ENCODE assay signal across 1 cellular context in the genomic region with DNA sequence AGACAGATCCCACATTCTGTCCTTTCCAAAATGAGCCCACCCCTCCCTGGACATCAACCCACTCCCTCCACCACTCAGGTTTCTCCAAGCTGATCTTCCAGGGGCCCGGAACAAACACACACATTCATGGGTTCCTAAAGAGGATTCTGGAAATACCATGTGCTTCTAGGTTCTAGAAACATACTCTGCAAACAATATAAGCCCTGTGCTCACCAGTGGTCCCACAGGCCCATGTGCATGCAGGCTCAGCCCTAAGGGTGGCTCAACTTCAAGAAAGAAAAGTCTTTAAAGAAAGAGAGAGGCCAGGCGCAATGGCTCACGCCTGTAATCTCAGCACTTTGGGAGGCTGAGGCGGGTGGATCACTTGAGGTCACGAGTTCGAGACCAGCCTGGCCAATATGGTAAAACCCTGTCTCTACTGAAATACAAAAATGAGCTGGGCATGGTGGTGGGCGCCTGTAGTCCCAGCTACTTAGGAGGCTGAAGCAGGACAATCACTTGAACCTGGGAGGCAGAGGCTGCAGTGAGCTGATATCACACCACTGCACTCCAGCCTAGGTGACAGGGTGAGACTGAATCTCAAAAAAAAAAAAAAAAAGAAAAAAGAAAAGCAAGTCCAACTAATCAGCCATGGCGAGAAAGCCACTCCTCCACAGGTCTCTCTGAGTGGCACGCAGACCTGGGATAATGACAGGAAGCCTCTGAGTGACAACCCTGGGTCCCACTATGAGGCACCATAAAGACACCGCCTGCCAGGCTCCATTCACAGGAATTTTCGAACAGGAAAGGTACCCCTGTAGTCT.
TF ChIP-seq lines count a peak whose summit lies in the region.

No MANE protein-coding gene starts in this region.

TF ChIP-seq in H1, 55 proteins besides CTCF, POLR2A, EP300 and RAD21:
- TF ChIP-seq KDM4A (IDR thresholded peaks at IDR 0.05; ENCODE audit: low read depth, low read length, severe bottlenecking): no peak
- TF ChIP-seq EGR1 (IDR thresholded peaks at IDR 0.05; ENCODE audit: borderline replicate concordance, low read depth, low read length): no peak
- no peak for TF ChIP-seq CTBP2 (IDR thresholded peaks at IDR 0.05; ENCODE audit: borderline replicate concordance, insufficient read depth, insufficient read length, low read length)
- TF ChIP-seq GTF2F1 (IDR thresholded peaks at IDR 0.05; ENCODE audit: borderline replicate concordance, low read depth, low read length): no peak
- TF ChIP-seq BACH1 (IDR thresholded peaks at IDR 0.05; ENCODE audit: low read length): no peak
- no peak for TF ChIP-seq NANOG (IDR thresholded peaks at IDR 0.05; ENCODE audit: insufficient read depth, low read depth, low read length, poor library complexity, severe bottlenecking)
